8 cellular contexts compared by ENCODE assay signal in the genomic region with DNA sequence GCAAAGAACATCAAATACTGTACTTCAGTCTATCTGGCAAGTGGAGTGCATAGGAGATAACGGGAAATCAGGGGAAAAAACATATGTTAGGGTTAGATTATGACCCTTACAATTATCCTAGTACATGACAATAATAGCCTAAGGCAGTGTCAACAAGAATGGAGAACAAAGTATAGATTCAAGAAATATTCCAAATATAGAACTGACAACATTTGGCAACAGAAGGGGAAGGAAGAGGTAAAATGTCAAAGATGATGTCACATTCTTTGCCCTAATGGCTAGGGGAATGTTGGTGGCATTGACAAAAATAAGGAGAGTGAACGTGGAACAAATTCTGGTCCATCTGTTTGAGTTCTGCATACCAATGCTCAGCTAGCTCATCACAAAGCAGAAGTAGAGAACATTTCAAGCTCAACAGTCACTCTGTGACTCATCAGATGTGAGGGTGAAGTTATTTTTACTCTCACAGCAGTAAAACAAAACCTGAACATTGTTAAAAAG. TPM values are rescaled to one million over a fixed set of nuclear protein-coding genes. Genes with fewer than 3 reads are reported as not detected.
DNase-seq lines count a peak whose midpoint lies in the region; ATAC-seq and FAIRE-seq lines count a peak whose summit lies in the region.

No MANE protein-coding gene starts in this region.

- peak; percentile 86 for ATAC-seq in GM19395 (IDR thresholded peaks at IDR 0.05; ENCODE audit: unreplicated experiment)
- ATAC-seq in HG03521 (IDR thresholded peaks at IDR 0.05; ENCODE audit: unreplicated experiment): peak; percentile 72
- ATAC-seq in activated naive CD8-positive, alpha-beta T cell treated with anti-CD3 and anti-CD28 coated beads, Interleukin-2, amount 50 U/mL, for 24 hours: peak; percentile 1

- H3K4me3 Mint-ChIP-seq in activated naive CD8-positive, alpha-beta T cell treated with anti-CD3 and anti-CD28 coated beads, Interleukin-2, amount 50 U/mL, for 24 hours: peak overlapping the region; percentile 35

- no peak overlapping the region for H3K4me3 ChIP-seq in muscle layer of duodenum (ENCODE audit: low read depth in 1 of 2, low read length in 2 of 2)
- no peak overlapping the region for H3K4me3 ChIP-seq in small intestine (ENCODE audit: low read depth in 1 of 2, low read length in 2 of 2)

- H3K27ac ChIP-seq in muscle layer of duodenum (ENCODE audit: low read length) (peak overlapping the region; percentile 79), small intestine (ENCODE audit: low read depth in 1 of 2, low read length in 1 of 2) (no peak overlapping the region)

- H3K27me3 Mint-ChIP-seq in activated naive CD8-positive, alpha-beta T cell treated with anti-CD3 and anti-CD28 coated beads, Interleukin-2, amount 50 U/mL, for 24 hours: no peaks in the 10 kb centered on the region

- in situ Hi-C loops in ACHN (cut with HindIII; ENCODE audit: low pct_ligation_motif_present, low pct_unique_long_range_greater_than_20kb, low sequenced_read_pairs): no loop called here

- 37 to 47% (median 45%) methylated on average over 2 of the region's 2 CpGs for WGBS in small intestine, 3 donors

- peaks cover 7% of the 10 kb centered on the region for H3K36me3 Mint-ChIP-seq in activated naive CD8-positive, alpha-beta T cell treated with anti-CD3 and anti-CD28 coated beads, Interleukin-2, amount 50 U/mL, for 24 hours (ENCODE audit: low read depth)

- peaks cover 0 to 4% of the 10 kb centered on the region in 2 donors for H3K36me3 ChIP-seq in muscle layer of duodenum (ENCODE audit: control insufficient read depth in 1 of 2, insufficient read depth in 2 of 2, low read length in 2 of 2)
- no peaks in the 10 kb centered on the region for H3K36me3 ChIP-seq in small intestine (ENCODE audit: control insufficient read depth in 2 of 2, insufficient read depth in 2 of 2, low read length in 2 of 2)

- DNase-seq in ACHN (peak; percentile 84), SHP77 (lab: John Stamatoyannopoulos, UW) (no peak), small intestine (no peak), NK-92 (lab: John Stamatoyannopoulos, UW; ENCODE audit: unreplicated experiment) (no peak)
- DNase-seq in activated naive CD8-positive, alpha-beta T cell treated with anti-CD3 and anti-CD28 coated beads, Interleukin-2, amount 50 U/mL, for 24 hours: no peak

- peaks cover 60% of the 10 kb centered on the region for H3K4me1 Mint-ChIP-seq in activated naive CD8-positive, alpha-beta T cell treated with anti-CD3 and anti-CD28 coated beads, Interleukin-2, amount 50 U/mL, for 24 hours

- no peaks in the 10 kb centered on the region for H3K27me3 ChIP-seq in muscle layer of duodenum (ENCODE audit: low read depth, low read length)
- no peaks in the 10 kb centered on the region for H3K27me3 ChIP-seq in small intestine (ENCODE audit: control insufficient read depth in 2 of 2, insufficient read depth in 2 of 2, low read length in 2 of 2)

- peaks cover 14% of the 10 kb centered on the region for H3K9me3 Mint-ChIP-seq in activated naive CD8-positive, alpha-beta T cell treated with anti-CD3 and anti-CD28 coated beads, Interleukin-2, amount 50 U/mL, for 24 hours

- peak overlapping the region; percentile 95 for H3K27ac Mint-ChIP-seq in activated naive CD8-positive, alpha-beta T cell treated with anti-CD3 and anti-CD28 coated beads, Interleukin-2, amount 50 U/mL, for 24 hours

- H3K4me1 ChIP-seq in muscle layer of duodenum (ENCODE audit: control insufficient read depth in 1 of 2, insufficient read depth in 2 of 2, low read length in 2 of 2) (peaks cover 0 to 9% of the 10 kb centered on the region in 2 donors), small intestine (ENCODE audit: control insufficient read depth in 2 of 2, insufficient read depth in 1 of 2, low read depth in 1 of 2, low read length in 1 of 2) (no peaks in the 10 kb centered on the region)

- no peaks in the 10 kb centered on the region for H3K9me3 ChIP-seq in muscle layer of duodenum (ENCODE audit: control insufficient read depth in 1 of 2, low read length in 2 of 2)
- H3K9me3 ChIP-seq in small intestine (ENCODE audit: control insufficient read depth, low read depth): no peaks in the 10 kb centered on the region

- FAIRE-seq in small intestine (lab: Jason Lieb, UNC): no peak

RNA-seq across cellular contexts. Expression of gene ATP8B4, which starts 15.5 kb away (rescaled TPM):
- polyA plus RNA-seq in small intestine: 1 to 10 TPM in 2 of 3 donors, under 1 TPM in 1; 0.45 to 2.4 (median 1.3) TPM

RNA-seq across cellular contexts. Expression of gene SLC27A2, which starts 47.4 kb away (rescaled TPM):
- polyA plus RNA-seq in small intestine: 10 to 100 TPM in 1 of 3 donors, 1 to 10 TPM in 2; 4.3 to 15.7 (median 6.9) TPM

Comparison
In these comparisons a context has a peak if more than half of its experiments do, and no peak if none do; other contexts are left out.
1. ATAC-seq: peak in every context shown above with its lines; median percentile 86 in GM19395; 72 in HG03521; 1 in activated naive CD8-positive, alpha-beta T cell treated with anti-CD3 and anti-CD28 coated beads, Interleukin-2, amount 50 U/mL, for 24 hours.